Comparison of ENCODE assay signal across 1 cellular context in genomic region chr11:102625163-102625562, GRCh38.
TF ChIP-seq lines count a peak whose summit lies in the region.

A gene with protein sequence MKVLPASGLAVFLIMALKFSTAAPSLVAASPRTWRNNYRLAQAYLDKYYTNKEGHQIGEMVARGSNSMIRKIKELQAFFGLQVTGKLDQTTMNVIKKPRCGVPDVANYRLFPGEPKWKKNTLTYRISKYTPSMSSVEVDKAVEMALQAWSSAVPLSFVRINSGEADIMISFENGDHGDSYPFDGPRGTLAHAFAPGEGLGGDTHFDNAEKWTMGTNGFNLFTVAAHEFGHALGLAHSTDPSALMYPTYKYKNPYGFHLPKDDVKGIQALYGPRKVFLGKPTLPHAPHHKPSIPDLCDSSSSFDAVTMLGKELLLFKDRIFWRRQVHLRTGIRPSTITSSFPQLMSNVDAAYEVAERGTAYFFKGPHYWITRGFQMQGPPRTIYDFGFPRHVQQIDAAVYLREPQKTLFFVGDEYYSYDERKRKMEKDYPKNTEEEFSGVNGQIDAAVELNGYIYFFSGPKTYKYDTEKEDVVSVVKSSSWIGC (minus strand): TSS chr11:102625332. CDS start chr11:102625319, 13 bp downstream.

TF ChIP-seq in HepG2, 621 proteins besides CTCF, POLR2A, EP300 and RAD21 (continued from another document and continues in another):
- TF ChIP-seq, protein P1, sequence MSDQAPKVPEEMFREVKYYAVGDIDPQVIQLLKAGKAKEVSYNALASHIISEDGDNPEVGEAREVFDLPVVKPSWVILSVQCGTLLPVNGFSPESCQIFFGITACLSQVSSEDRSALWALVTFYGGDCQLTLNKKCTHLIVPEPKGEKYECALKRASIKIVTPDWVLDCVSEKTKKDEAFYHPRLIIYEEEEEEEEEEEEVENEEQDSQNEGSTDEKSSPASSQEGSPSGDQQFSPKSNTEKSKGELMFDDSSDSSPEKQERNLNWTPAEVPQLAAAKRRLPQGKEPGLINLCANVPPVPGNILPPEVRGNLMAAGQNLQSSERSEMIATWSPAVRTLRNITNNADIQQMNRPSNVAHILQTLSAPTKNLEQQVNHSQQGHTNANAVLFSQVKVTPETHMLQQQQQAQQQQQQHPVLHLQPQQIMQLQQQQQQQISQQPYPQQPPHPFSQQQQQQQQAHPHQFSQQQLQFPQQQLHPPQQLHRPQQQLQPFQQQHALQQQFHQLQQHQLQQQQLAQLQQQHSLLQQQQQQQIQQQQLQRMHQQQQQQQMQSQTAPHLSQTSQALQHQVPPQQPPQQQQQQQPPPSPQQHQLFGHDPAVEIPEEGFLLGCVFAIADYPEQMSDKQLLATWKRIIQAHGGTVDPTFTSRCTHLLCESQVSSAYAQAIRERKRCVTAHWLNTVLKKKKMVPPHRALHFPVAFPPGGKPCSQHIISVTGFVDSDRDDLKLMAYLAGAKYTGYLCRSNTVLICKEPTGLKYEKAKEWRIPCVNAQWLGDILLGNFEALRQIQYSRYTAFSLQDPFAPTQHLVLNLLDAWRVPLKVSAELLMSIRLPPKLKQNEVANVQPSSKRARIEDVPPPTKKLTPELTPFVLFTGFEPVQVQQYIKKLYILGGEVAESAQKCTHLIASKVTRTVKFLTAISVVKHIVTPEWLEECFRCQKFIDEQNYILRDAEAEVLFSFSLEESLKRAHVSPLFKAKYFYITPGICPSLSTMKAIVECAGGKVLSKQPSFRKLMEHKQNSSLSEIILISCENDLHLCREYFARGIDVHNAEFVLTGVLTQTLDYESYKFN (CRISPR knock-in tag; conservative IDR thresholded peaks at IDR 0.05) = peak; percentile 30; the same call in 1 of the 2 replicates
- TF ChIP-seq TAF15 (IDR thresholded peaks at IDR 0.05; ENCODE audit: low read depth, low read length, poor library complexity, severe bottlenecking) (no peak), SKI (IDR thresholded peaks at IDR 0.05; ENCODE audit: partially characterized antibody) (peak; percentile 22), RARA (CRISPR knock-in tag; IDR thresholded peaks at IDR 0.05) (peak; percentile 68; the same call in 1 of the 2 replicates), AFF4 (CRISPR knock-in tag; IDR thresholded peaks at IDR 0.05) (no peak), HMG20A (CRISPR knock-in tag; IDR thresholded peaks at IDR 0.05; ENCODE audit: borderline replicate concordance) (peak; percentile 18; the same call in 1 of the 2 replicates), MED1 (CRISPR knock-in tag; IDR thresholded peaks at IDR 0.05) (0 out of 2 replicates have a peak, but pooled peaks have one; percentile 25), ZNF274 (CRISPR knock-in tag; IDR thresholded peaks at IDR 0.05) (no peak), HNF4A (CRISPR knock-in tag; IDR thresholded peaks at IDR 0.05) (peak; percentile 44; the same call in 1 of the 2 replicates), ZNF263 (CRISPR knock-in tag; IDR thresholded peaks at IDR 0.05) (peak; percentile 91), FOXP1 (IDR thresholded peaks at IDR 0.05) (no peak), FOXP1 (CRISPR knock-in tag; IDR thresholded peaks at IDR 0.05) (peak; percentile 27; the same call in 1 of the 2 replicates), ZNF317 (CRISPR knock-in tag; IDR thresholded peaks at IDR 0.05) (no peak), SOX6 (IDR thresholded peaks at IDR 0.05) (no peak), SOX6 (CRISPR knock-in tag; IDR thresholded peaks at IDR 0.05) (no peak), ZFP36L1 (CRISPR knock-in tag; IDR thresholded peaks at IDR 0.05) (no peak), NFE2L2 (IDR thresholded peaks at IDR 0.05; ENCODE audit: low read length) (no peak), ELF4 (CRISPR knock-in tag; IDR thresholded peaks at IDR 0.05; ENCODE audit: borderline replicate concordance) (no peak), GLI4 (CRISPR knock-in tag; IDR thresholded peaks at IDR 0.05; ENCODE audit: borderline replicate concordance) (no peak), TSC22D2 (CRISPR knock-in tag; IDR thresholded peaks at IDR 0.05; ENCODE audit: borderline replicate concordance) (no peak), RARG (CRISPR knock-in tag; IDR thresholded peaks at IDR 0.05; ENCODE audit: low read depth) (no peak), NR2F2 (IDR thresholded peaks at IDR 0.05; ENCODE audit: borderline replicate concordance, low read depth) (no peak), ZNF709 (CRISPR knock-in tag; IDR thresholded peaks at IDR 0.05) (no peak), POLR2G (IDR thresholded peaks at IDR 0.05; ENCODE audit: low read depth, low read length) (no peak), ZNF101 (CRISPR knock-in tag; IDR thresholded peaks at IDR 0.05; ENCODE audit: borderline replicate concordance, low read depth) (no peak), CBX1 (IDR thresholded peaks at IDR 0.05; ENCODE audit: low read depth) (no peak), KDM1A (CRISPR knock-in tag; IDR thresholded peaks at IDR 0.05) (no peak), KDM6A (CRISPR knock-in tag; IDR thresholded peaks at IDR 0.05; ENCODE audit: low read depth) (no peak), ISL2 (CRISPR knock-in tag; IDR thresholded peaks at IDR 0.05) (no peak), BHLHE40 (IDR thresholded peaks at IDR 0.05; ENCODE audit: low read length) (peak; percentile 80), ARID5B (CRISPR knock-in tag; IDR thresholded peaks at IDR 0.05) (peak; percentile 55), JUN (CRISPR knock-in tag; IDR thresholded peaks at IDR 0.05) (0 out of 2 replicates have a peak, but pooled peaks have one; percentile 18), SALL1 (CRISPR knock-in tag; IDR thresholded peaks at IDR 0.05) (peak; percentile 46), E2F2 (CRISPR knock-in tag; IDR thresholded peaks at IDR 0.05; ENCODE audit: borderline replicate concordance) (no peak), FOSL2 (CRISPR knock-in tag; IDR thresholded peaks at IDR 0.05) (peak; percentile 66; the same call in 1 of the 2 replicates)
- TF ChIP-seq, protein P2, sequence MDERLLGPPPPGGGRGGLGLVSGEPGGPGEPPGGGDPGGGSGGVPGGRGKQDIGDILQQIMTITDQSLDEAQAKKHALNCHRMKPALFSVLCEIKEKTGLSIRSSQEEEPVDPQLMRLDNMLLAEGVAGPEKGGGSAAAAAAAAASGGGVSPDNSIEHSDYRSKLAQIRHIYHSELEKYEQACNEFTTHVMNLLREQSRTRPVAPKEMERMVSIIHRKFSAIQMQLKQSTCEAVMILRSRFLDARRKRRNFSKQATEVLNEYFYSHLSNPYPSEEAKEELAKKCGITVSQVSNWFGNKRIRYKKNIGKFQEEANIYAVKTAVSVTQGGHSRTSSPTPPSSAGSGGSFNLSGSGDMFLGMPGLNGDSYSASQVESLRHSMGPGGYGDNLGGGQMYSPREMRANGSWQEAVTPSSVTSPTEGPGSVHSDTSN (CRISPR knock-in tag; IDR thresholded peaks at IDR 0.05) = no peak
- TF ChIP-seq, protein P3, sequence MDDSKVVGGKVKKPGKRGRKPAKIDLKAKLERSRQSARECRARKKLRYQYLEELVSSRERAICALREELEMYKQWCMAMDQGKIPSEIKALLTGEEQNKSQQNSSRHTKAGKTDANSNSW (CRISPR knock-in tag; IDR thresholded peaks at IDR 0.05; ENCODE audit: borderline replicate concordance) = no peak
- TF ChIP-seq, protein P4, sequence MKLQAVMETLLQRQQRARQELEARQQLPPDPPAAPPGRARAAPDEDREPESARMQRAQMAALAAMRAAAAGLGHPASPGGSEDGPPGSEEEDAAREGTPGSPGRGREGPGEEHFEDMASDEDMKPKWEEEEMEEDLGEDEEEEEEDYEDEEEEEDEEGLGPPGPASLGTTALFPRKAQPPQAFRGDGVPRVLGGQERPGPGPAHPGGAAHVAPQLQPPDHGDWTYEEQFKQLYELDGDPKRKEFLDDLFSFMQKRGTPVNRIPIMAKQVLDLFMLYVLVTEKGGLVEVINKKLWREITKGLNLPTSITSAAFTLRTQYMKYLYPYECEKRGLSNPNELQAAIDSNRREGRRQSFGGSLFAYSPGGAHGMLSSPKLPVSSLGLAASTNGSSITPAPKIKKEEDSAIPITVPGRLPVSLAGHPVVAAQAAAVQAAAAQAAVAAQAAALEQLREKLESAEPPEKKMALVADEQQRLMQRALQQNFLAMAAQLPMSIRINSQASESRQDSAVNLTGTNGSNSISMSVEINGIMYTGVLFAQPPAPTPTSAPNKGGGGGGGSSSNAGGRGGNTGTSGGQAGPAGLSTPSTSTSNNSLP (IDR thresholded peaks at IDR 0.05; ENCODE audit: low read depth, low read length) = 0 out of 2 replicates have a peak, but pooled peaks have one; percentile 22
- TF ChIP-seq, protein P5, sequence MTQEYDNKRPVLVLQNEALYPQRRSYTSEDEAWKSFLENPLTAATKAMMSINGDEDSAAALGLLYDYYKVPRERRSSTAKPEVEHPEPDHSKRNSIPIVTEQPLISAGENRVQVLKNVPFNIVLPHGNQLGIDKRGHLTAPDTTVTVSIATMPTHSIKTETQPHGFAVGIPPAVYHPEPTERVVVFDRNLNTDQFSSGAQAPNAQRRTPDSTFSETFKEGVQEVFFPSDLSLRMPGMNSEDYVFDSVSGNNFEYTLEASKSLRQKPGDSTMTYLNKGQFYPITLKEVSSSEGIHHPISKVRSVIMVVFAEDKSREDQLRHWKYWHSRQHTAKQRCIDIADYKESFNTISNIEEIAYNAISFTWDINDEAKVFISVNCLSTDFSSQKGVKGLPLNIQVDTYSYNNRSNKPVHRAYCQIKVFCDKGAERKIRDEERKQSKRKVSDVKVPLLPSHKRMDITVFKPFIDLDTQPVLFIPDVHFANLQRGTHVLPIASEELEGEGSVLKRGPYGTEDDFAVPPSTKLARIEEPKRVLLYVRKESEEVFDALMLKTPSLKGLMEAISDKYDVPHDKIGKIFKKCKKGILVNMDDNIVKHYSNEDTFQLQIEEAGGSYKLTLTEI (CRISPR knock-in tag; conservative IDR thresholded peaks at IDR 0.05) = no peak
